8 cellular contexts compared by ENCODE assay signal in the genomic region with DNA sequence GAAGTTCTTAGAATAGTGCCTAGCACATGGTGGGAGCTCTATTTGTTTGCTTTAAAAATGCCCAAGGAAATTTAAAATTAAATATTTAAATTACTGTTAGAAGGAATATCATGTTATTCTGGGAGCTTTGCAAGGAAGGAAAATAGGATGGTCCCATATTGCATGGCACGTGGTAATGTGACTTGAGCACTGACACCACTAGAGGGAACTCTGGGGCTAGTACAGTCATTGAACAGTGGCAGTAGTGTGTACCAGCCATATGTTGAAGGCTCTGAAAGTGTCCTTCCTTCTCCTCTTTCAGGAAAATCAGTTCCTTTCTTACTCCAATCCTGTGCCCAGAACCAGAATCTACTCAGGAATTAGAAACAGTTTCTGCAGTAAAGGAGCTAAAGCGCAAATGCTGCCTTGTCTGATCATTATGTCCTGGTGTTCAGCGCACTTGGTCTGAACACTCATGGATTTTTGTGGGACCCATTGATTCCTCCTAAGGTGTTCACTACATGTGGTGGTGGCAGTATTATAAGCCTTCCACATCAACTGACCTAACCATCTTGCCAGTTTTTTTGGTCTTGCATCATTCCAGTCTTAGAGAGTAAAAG. TPM values are rescaled to one million over a fixed set of nuclear protein-coding genes. Genes with fewer than 3 reads are reported as not detected.
DNase-seq lines count a peak whose midpoint lies in the region; ATAC-seq, FAIRE-seq and TF ChIP-seq lines count a peak whose summit lies in the region.

No MANE protein-coding gene starts in this region.

- H3K27me3 ChIP-seq in BE2C: no peaks in the 10 kb centered on the region
- no peaks in the 10 kb centered on the region for H3K27me3 ChIP-seq in colonic mucosa
- H3K27me3 ChIP-seq in osteoblast (ENCODE audit: insufficient read depth, low read length): no peaks in the 10 kb centered on the region
- no peaks in the 10 kb centered on the region for H3K27me3 ChIP-seq in gastroesophageal sphincter

- WGBS in gastroesophageal sphincter (ENCODE audit: low coverage in 1 of 2), 2 donors: 59 to 100% methylated on average over 2 to 3 of the region's 3 CpGs

- H3K27ac ChIP-seq in colonic mucosa (no peak overlapping the region), osteoblast (ENCODE audit: low read depth, low read length) (no peak overlapping the region), gastroesophageal sphincter (no peak overlapping the region)

- H3K4me3 ChIP-seq in BE2C (ENCODE audit: low read depth, low read length) (no peak overlapping the region), colonic mucosa (no peak overlapping the region), osteoblast (ENCODE audit: insufficient read depth, low read length) (no peak overlapping the region), gastroesophageal sphincter (no peak overlapping the region)

- H3K9me3 ChIP-seq in BE2C (no peaks in the 10 kb centered on the region), colonic mucosa (no peaks in the 10 kb centered on the region), osteoblast (ENCODE audit: low read depth, low read length) (no peaks in the 10 kb centered on the region), gastroesophageal sphincter (no peaks in the 10 kb centered on the region)

- no peak overlapping the region for H3K9ac ChIP-seq in colonic mucosa (ENCODE audit: low read depth in 2 of 2, low read length in 2 of 2)

- H3K4me1 ChIP-seq in BE2C (no peaks in the 10 kb centered on the region), colonic mucosa (no peaks in the 10 kb centered on the region), osteoblast (ENCODE audit: insufficient read depth, low read length) (no peaks in the 10 kb centered on the region), gastroesophageal sphincter (no peaks in the 10 kb centered on the region)

- peak; percentile 66 for FAIRE-seq in GM18507 (lab: Jason Lieb, UNC)

- H3K36me3 ChIP-seq in BE2C: no peaks in the 10 kb centered on the region
- H3K36me3 ChIP-seq in colonic mucosa: no peaks in the 10 kb centered on the region
- no peaks in the 10 kb centered on the region for H3K36me3 ChIP-seq in osteoblast (ENCODE audit: insufficient read depth, low read length)
- no peaks in the 10 kb centered on the region for H3K36me3 ChIP-seq in gastroesophageal sphincter

- H3K79me2 ChIP-seq in osteoblast (ENCODE audit: insufficient read depth, low read length): no peaks in the 10 kb centered on the region

- H3K4me2 ChIP-seq in osteoblast (ENCODE audit: insufficient read depth, low read length): no peak overlapping the region

- ATAC-seq in HG02884 (IDR thresholded peaks at IDR 0.05; ENCODE audit: unreplicated experiment): peak; percentile 59
- ATAC-seq in gastroesophageal sphincter: no peak

- TF ChIP-seq EP300 in gastroesophageal sphincter (IDR thresholded peaks at IDR 0.05): no peak

- no peak for TF ChIP-seq POLR2A in gastroesophageal sphincter (IDR thresholded peaks at IDR 0.05)

- no peak overlapping the region for H2AFZ ChIP-seq in osteoblast (ENCODE audit: low read length)

- no peaks in the 10 kb centered on the region for H4K20me1 ChIP-seq in osteoblast (ENCODE audit: insufficient read depth, low read length)

- intact Hi-C loops in colonic mucosa (cut with DNase I) (loop anchor here (5.0 kb wide), 1 partner anchor 69 kb away; no protein-coding TSS in a partner anchor), cardiac septum (cut with DNase I) (no loop called here)

- peak; percentile 68 for TF ChIP-seq CTCF in BE2C (IDR thresholded peaks at IDR 0.05; ENCODE audit: low read depth, low read length)
- TF ChIP-seq CTCF in colonic mucosa (IDR thresholded peaks at IDR 0.05): peak; percentile 56
- peak; percentile 56 for TF ChIP-seq CTCF in osteoblast (IDR thresholded peaks at IDR 0.05; ENCODE audit: extremely low read depth, low read depth, low read length)
- TF ChIP-seq CTCF in gastroesophageal sphincter (IDR thresholded peaks at IDR 0.05): no peak

- DNase-seq in BE2C (peak; percentile 27), GM18507 (ENCODE audit: extremely low spot score, insufficient read length, low read depth) (no peak), NCI-H226 (peak; percentile 16), colonic mucosa (peak; percentile 69), osteoblast (ENCODE audit: insufficient read length, low spot score, missing footprints) (peak; percentile 54), cardiac septum (ENCODE audit: low spot score) (no peak)

RNA-seq across cellular contexts. Expression of gene GDA, which starts 54.1 kb away (rescaled TPM):
- not detected for polyA plus RNA-seq in BE2C (2012; ENCODE audit: insufficient read depth, insufficient read length, low read depth)
- total RNA-seq in colonic mucosa: 10 to 100 TPM; 22.2 to 23.0 TPM
- total RNA-seq in osteoblast: not detected in 2 replicates
- total RNA-seq in gastroesophageal sphincter: not detected
- total RNA-seq in cardiac septum: not detected

Comparison
In these comparisons a context has a peak if more than half of its experiments do, and no peak if none do; other contexts are left out.
1. DNase-seq: peak in BE2C (single experiment), NCI-H226 (single experiment), colonic mucosa (single experiment) and osteoblast (single experiment); none in GM18507 (single experiment) and cardiac septum (single experiment).
2. CTCF ChIP-seq: peak in BE2C (single experiment), colonic mucosa (single experiment) and osteoblast (single experiment); none in gastroesophageal sphincter (0 of 4).
3. RNA of gene GDA, which starts 54.1 kb away (total RNA-seq): 22.2 to 23.0 TPM in colonic mucosa; not detected in cardiac septum (single experiment), not detected in osteoblast and not detected in gastroesophageal sphincter; every median in the first group is over 10 times any median in the second.